In the genomic region with DNA sequence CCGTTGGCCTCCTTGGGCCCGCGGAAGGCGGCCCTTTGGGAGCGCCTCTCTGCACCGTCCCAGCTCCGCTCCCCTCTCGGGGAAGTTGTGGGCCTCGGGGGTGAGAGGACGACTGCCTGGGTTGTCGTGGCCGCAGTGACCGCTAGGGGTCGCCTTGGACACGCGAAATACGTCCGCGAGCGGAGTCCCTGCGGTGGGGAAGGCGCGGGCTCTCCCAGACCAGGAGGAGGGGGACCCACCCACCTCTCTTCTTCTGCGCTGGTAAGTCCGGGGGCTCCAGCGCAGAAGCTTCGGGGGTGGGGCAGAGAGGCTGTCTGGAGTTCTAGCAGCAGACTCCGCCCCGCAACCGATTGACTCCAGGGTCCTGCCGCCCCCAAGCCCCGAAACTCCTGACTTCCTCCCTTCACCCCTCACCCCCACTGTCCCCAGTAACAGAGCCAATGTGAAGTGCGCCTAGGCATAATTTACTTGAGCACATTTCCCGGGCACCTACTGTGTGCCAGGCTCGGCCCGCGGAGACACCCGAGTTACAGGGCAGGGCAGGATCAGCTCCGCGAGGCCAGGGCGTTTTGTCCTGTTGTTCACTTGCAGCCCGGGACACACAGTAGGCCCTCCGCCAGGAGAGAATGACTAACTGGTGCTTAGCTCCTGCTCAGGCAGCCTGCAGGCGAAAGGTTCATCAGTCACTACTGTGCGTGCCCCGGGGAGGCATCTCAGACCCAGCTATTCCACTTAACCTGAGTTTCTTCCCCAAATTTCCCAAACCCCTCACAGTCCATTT, we compare ENCODE assay signal across 9 cellular contexts. TPM values are rescaled to one million over a fixed set of nuclear protein-coding genes. Genes with fewer than 3 reads are reported as not detected.
DNase-seq lines count a peak whose midpoint lies in the region; ATAC-seq, FAIRE-seq and TF ChIP-seq lines count a peak whose summit lies in the region.
"Had no signal": no experiment of that assay in that cellular context is flagged by ENCODE, and none has a peak within 500 bp of the region (broad histone marks: within the 10 kb centered on the region; RNA-seq: fewer than 3 reads in every experiment).

No MANE protein-coding gene starts in this region.

- no peaks in the 10 kb centered on the region for H3K36me3 ChIP-seq in BJ (ENCODE audit: control insufficient read depth, insufficient read depth, low read length)
- no peaks in the 10 kb centered on the region for H3K36me3 ChIP-seq in neutrophil
- no peaks in the 10 kb centered on the region for H3K36me3 ChIP-seq in subcutaneous abdominal adipose tissue (ENCODE audit: control insufficient read depth in 5 of 5, insufficient read depth in 5 of 5, low read length in 5 of 5)

- H3K4me1 ChIP-seq in neutrophil (ENCODE audit: control insufficient read depth in 1 of 2, insufficient read depth in 1 of 2, low read depth in 1 of 2, low read length in 1 of 2) (peaks cover 8 to 9% of the 10 kb centered on the region in 2 experiments), subcutaneous abdominal adipose tissue (ENCODE audit: control insufficient read depth in 5 of 5, insufficient read depth in 5 of 5, low read length in 5 of 5) (peaks cover 2 to 50% (median 37%) of the 10 kb centered on the region in 5 donors)

- peak overlapping the region in 4 of 5 donors; percentile 30 to 77 (median 48) for H3K9ac ChIP-seq in subcutaneous abdominal adipose tissue (ENCODE audit: low read length in 5 of 5)

- peak; percentile 54 for FAIRE-seq in GM19239 (lab: Jason Lieb, UNC)
- FAIRE-seq in frontal cortex (lab: Jason Lieb, UNC): no peak
- FAIRE-seq: colon had no signal

- no peaks in the 10 kb centered on the region; the same call in 1 of the 2 replicates for H3K27me3 ChIP-seq in BJ (ENCODE audit: control insufficient read depth, insufficient read depth, low read length)
- H3K27me3 ChIP-seq in neutrophil: peaks cover 23% of the 10 kb centered on the region
- H3K27me3 ChIP-seq in subcutaneous abdominal adipose tissue (ENCODE audit: control insufficient read depth in 5 of 5, insufficient read depth in 4 of 5, low read length in 5 of 5): peaks cover 0 to 3% (median 0%) of the 10 kb centered on the region in 5 donors

- DNase-seq in BJ (ENCODE audit: low read depth) (no peak), GM19239 (ENCODE audit: insufficient read length, low spot score) (peak; percentile 78), RPMI7951 (ENCODE audit: low read depth) (peak; percentile 76), activated gamma-delta T cell (lab: John Stamatoyannopoulos, UW) (peak; percentile 58), frontal cortex (ENCODE audit: low spot score in 2 of 2) (peak; percentile 51 to 83)

- CTCF ChIA-PET in BJ (lab: Yijun Ruan, JAX): interaction anchor here (0.5 to 6.6 kb wide), 32 partner anchors 9 to 341 kb away, joined by 3 to 71 read pairs (median 5); partner anchors contain the start of genes ABHD6, FLNB, HTD2 and RPP14

- H3K27ac ChIP-seq in neutrophil (no peak overlapping the region), subcutaneous abdominal adipose tissue (ENCODE audit: low read depth, low read length) (no peak overlapping the region)

- H3K9me3 ChIP-seq in neutrophil: no peaks in the 10 kb centered on the region
- H3K9me3 ChIP-seq in subcutaneous abdominal adipose tissue (ENCODE audit: control insufficient read depth in 5 of 5, low read length in 5 of 5): no peaks in the 10 kb centered on the region

- peak overlapping the region; percentile 38 for H3K4me3 ChIP-seq in BJ (ENCODE audit: low read depth, low read length)
- H3K4me3 ChIP-seq in neutrophil (ENCODE audit: low read depth in 1 of 2, low read length in 1 of 2): peak overlapping the region in 1 of 2 experiments; percentile 36
- peak overlapping the region; percentile 42 to 68 (median 59) for H3K4me3 ChIP-seq in subcutaneous abdominal adipose tissue (ENCODE audit: low read depth in 1 of 5, low read length in 5 of 5)

- POLR2A ChIA-PET in BJ (lab: Charles Lee): interaction anchor here (0.6 kb wide), 1 partner anchor 9 kb away, joined by 3 read pairs; no protein-coding TSS in a partner anchor

- TF ChIP-seq CTCF in BJ (IDR thresholded peaks at IDR 0.05; ENCODE audit: insufficient read depth, low read depth, low read length): peak; percentile 95
- TF ChIP-seq CTCF in neutrophil (IDR thresholded peaks at IDR 0.05): peak; percentile 91

- ATAC-seq in HG03558 (IDR thresholded peaks at IDR 0.05; ENCODE audit: extremely low read depth, unreplicated experiment): peak; percentile 52

RNA-seq across cellular contexts. Expression of gene DNASE1L3, which starts 32.8 kb away (rescaled TPM):
- not detected in 2 replicates for polyA plus RNA-seq in BJ (2011; rRNA removed)
- not detected in 2 replicates for polyA minus RNA-seq in BJ (2011; rRNA and poly(A)+ RNA removed)
- total RNA-seq in RPMI7951 (2014; rRNA removed; shearing (Covaris generic)): not detected in 2 replicates
- 0.41 TPM for total RNA-seq in frontal cortex

RNA-seq across cellular contexts. Expression of gene ABHD6, which starts 59.7 kb away (rescaled TPM):
- 7.3 and 9.2 TPM in 2 replicates for polyA plus RNA-seq in BJ (2011; rRNA removed)
- 6.6 and 7.9 TPM in 2 replicates for polyA minus RNA-seq in BJ (2011; rRNA and poly(A)+ RNA removed)
- 19.5 and 20.1 TPM in 2 replicates for total RNA-seq in RPMI7951 (2014; rRNA removed; shearing (Covaris generic))
- 22.4 TPM for total RNA-seq in frontal cortex
